9 cellular contexts compared by ENCODE assay signal in the genomic region with DNA sequence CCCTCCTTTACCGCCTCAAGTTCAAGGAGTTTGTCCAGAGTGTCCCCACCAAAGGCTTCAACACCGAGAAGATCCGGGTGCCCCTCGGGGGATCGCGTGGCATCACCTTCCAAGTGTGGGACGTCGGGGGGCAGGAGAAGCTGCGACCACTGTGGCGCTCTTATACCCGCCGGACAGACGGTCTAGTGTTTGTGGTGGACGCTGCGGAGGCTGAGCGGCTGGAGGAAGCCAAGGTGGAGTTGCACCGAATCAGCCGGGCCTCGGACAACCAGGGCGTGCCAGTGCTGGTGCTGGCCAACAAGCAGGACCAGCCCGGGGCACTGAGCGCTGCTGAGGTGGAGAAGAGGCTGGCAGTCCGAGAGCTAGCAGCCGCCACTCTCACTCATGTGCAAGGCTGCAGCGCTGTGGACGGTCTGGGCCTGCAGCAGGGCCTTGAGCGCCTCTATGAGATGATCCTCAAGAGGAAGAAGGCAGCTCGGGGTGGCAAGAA. TPM values are rescaled to one million over a fixed set of nuclear protein-coding genes. Genes with fewer than 3 reads are reported as not detected.
DNase-seq lines count a peak whose midpoint lies in the region; ATAC-seq and TF ChIP-seq lines count a peak whose summit lies in the region.
"Had no signal": no experiment of that assay in that cellular context is flagged by ENCODE, and none has a peak within 500 bp of the region (broad histone marks: within the 10 kb centered on the region; RNA-seq: fewer than 3 reads in every experiment).

No MANE protein-coding gene starts in this region.

- H3K36me3 Mint-ChIP-seq in activated CD4-positive, alpha-beta memory T cell treated with anti-CD3 and anti-CD28 coated beads for 36 hours = no peaks in the 10 kb centered on the region
- no peaks in the 10 kb centered on the region for H3K36me3 Mint-ChIP-seq in glutamatergic neuron (ENCODE audit: unreplicated experiment)

- no peaks in the 10 kb centered on the region for H3K79me2 ChIP-seq in Karpas-422 (ENCODE audit: low read length)

- H3K9me3 Mint-ChIP-seq in activated CD4-positive, alpha-beta memory T cell treated with anti-CD3 and anti-CD28 coated beads for 36 hours = no peaks in the 10 kb centered on the region
- peaks cover 8% of the 10 kb centered on the region for H3K9me3 Mint-ChIP-seq in glutamatergic neuron (ENCODE audit: unreplicated experiment)

- in situ Hi-C loops in G401 (cut with HindIII; ENCODE audit: low sequenced_read_pairs) = no loop called here

- no peak overlapping the region for H3K9ac ChIP-seq in Karpas-422 (ENCODE audit: low read length)

- H3K27me3 ChIP-seq in psoas muscle (ENCODE audit: insufficient read depth in 3 of 3, low read length in 2 of 3) = no peaks in the 10 kb centered on the region
- no peaks in the 10 kb centered on the region for H3K27me3 ChIP-seq in Karpas-422 (ENCODE audit: low read length)

- CTCF ChIA-PET in activated CD4-positive, alpha-beta memory T cell treated with anti-CD3 and anti-CD28 coated beads for 36 hours (lab: Charles Lee) = interaction anchor here (0.8 to 9.6 kb wide), 4 partner anchors 10 to 83 kb away, joined by 3 to 261 read pairs (median 3); partner anchors contain the start of gene DHX8

- intact Hi-C loops in activated CD4-positive, alpha-beta memory T cell treated with anti-CD3 and anti-CD28 coated beads for 36 hours (cut with micrococcal nuclease) = no loop called here
- intact Hi-C loops in psoas muscle (cut with DNase I) = loop anchor here in 1 of 2 donors (5.0 kb wide), 1 partner anchor 42 kb away; no protein-coding TSS in a partner anchor

- H3K4me3 ChIP-seq in psoas muscle (peak overlapping the region; percentile 88), Karpas-422 (ENCODE audit: low read length) (no peak overlapping the region)

- H3K4me1 Mint-ChIP-seq in activated CD4-positive, alpha-beta memory T cell treated with anti-CD3 and anti-CD28 coated beads for 36 hours (ENCODE audit: low read depth) = peaks cover 22% of the 10 kb centered on the region
- peaks cover 16% of the 10 kb centered on the region for H3K4me1 Mint-ChIP-seq in glutamatergic neuron (ENCODE audit: low read depth, unreplicated experiment)

- no peak for TF ChIP-seq CTCF in glutamatergic neuron (IDR thresholded peaks at IDR 0.05; ENCODE audit: partially characterized antibody, unreplicated experiment)
- TF ChIP-seq CTCF in psoas muscle (IDR thresholded peaks at IDR 0.05) = no peak

- H3K4me2 ChIP-seq in Karpas-422 (ENCODE audit: low read depth, low read length, poor library complexity, severe bottlenecking) = no peak overlapping the region

- H2AFZ ChIP-seq in Karpas-422 (ENCODE audit: low read length) = no peak overlapping the region

- H3K27me3 Mint-ChIP-seq in activated CD4-positive, alpha-beta memory T cell treated with anti-CD3 and anti-CD28 coated beads for 36 hours = no peaks in the 10 kb centered on the region
- peaks cover 6% of the 10 kb centered on the region for H3K27me3 Mint-ChIP-seq in glutamatergic neuron (ENCODE audit: unreplicated experiment)

- peak overlapping the region; percentile 75 for H3K27ac ChIP-seq in psoas muscle
- no peak overlapping the region for H3K27ac ChIP-seq in Karpas-422 (ENCODE audit: low read length)

- no peaks in the 10 kb centered on the region for H3K9me2 ChIP-seq in Karpas-422 (replicated peaks; ENCODE audit: insufficient read depth, low read length)

- POLR2A ChIA-PET in activated CD4-positive, alpha-beta memory T cell treated with anti-CD3 and anti-CD28 coated beads for 36 hours (lab: Charles Lee) = interaction anchor here (2.1 to 2.3 kb wide), 2 partner anchors 12 to 32 kb away, joined by 8 to 16 read pairs; no protein-coding TSS in a partner anchor

- WGBS in psoas muscle, 3 donors = 77 to 82% (median 80%) methylated on average over 28 of the region's 28 CpGs

- H4K20me1 ChIP-seq in Karpas-422 (ENCODE audit: insufficient read depth, low read depth, low read length) = no peaks in the 10 kb centered on the region

- DNase-seq in G401 (ENCODE audit: low spot score) (peak; percentile 22), glutamatergic neuron (peak; percentile 22), psoas muscle (no peak), NCI-H1417 treated with DMSO at 0.1 percent for 48 hours (lab: John Stamatoyannopoulos, UW) (no peak), Karpas-422 (no peak), GM19238 (ENCODE audit: insufficient read length, low spot score) (no peak)
- DNase-seq in activated CD4-positive, alpha-beta memory T cell treated with anti-CD3 and anti-CD28 coated beads for 36 hours = no peak
- no peak for DNase-seq in activated CD4-positive, alpha-beta T cell treated with anti-CD3 and anti-CD28 coated beads, Interleukin-2, amount 50 U/mL, for 48 hours
- DNase-seq: activated gamma-delta T cell had no signal

- H3K4me3 Mint-ChIP-seq in activated CD4-positive, alpha-beta memory T cell treated with anti-CD3 and anti-CD28 coated beads for 36 hours = peak overlapping the region; percentile 88
- H3K4me3 Mint-ChIP-seq in glutamatergic neuron (ENCODE audit: unreplicated experiment) = peak overlapping the region; percentile 92

- H3K36me3 ChIP-seq in psoas muscle (ENCODE audit: insufficient read depth in 1 of 2, low read depth in 1 of 2) (no peaks in the 10 kb centered on the region), Karpas-422 (ENCODE audit: insufficient read depth, low read length) (no peaks in the 10 kb centered on the region)

- no peak overlapping the region for H3K27ac Mint-ChIP-seq in activated CD4-positive, alpha-beta memory T cell treated with anti-CD3 and anti-CD28 coated beads for 36 hours
- peak overlapping the region; percentile 87 for H3K27ac Mint-ChIP-seq in glutamatergic neuron (ENCODE audit: unreplicated experiment)

- H3K4me1 ChIP-seq in psoas muscle = peaks cover 12% of the 10 kb centered on the region
- H3K4me1 ChIP-seq in Karpas-422 (ENCODE audit: low read length) = no peaks in the 10 kb centered on the region

- H3K9me3 ChIP-seq in psoas muscle (no peaks in the 10 kb centered on the region), Karpas-422 (ENCODE audit: low read length) (no peaks in the 10 kb centered on the region)

- ATAC-seq in psoas muscle = no peak

RNA-seq across cellular contexts. Expression of gene ARL4D, which starts 1.1 kb away (rescaled TPM):
- 16.7 and 17.6 TPM in 2 replicates for total RNA-seq in G401 (2014; rRNA removed; shearing (Covaris generic))
- 1 to 10 TPM; 2.3 TPM for total RNA-seq in activated CD4-positive, alpha-beta memory T cell treated with anti-CD3 and anti-CD28 coated beads for 36 hours
- 100 TPM for total RNA-seq in glutamatergic neuron (ENCODE audit: unreplicated experiment)
- 1 to 10 TPM in 3 of 4 donors, under 1 TPM in 1; 0.69 to 1.8 (median 1.4) TPM for total RNA-seq in psoas muscle
- polyA plus RNA-seq in psoas muscle = 1 to 10 TPM; 1.3 to 6.5 (median 2.4) TPM
- not detected in 2 replicates for total RNA-seq in Karpas-422 (2014; rRNA removed; shearing (Covaris generic); ENCODE audit: low replicate concordance)

Comparison
In these comparisons a context has a peak if more than half of its experiments do, and no peak if none do; other contexts are left out.
1. DNase-seq: peak in G401 (single experiment) and glutamatergic neuron (single experiment); none in activated CD4-positive, alpha-beta memory T cell treated with anti-CD3 and anti-CD28 coated beads for 36 hours (single experiment), psoas muscle (0 of 2), NCI-H1417 treated with DMSO at 0.1 percent for 48 hours (single experiment), Karpas-422 (single experiment), GM19238 (single experiment) and activated CD4-positive, alpha-beta T cell treated with anti-CD3 and anti-CD28 coated beads, Interleukin-2, amount 50 U/mL, for 48 hours (0 of 2).